Comparison of ENCODE assay signal across 9 cellular contexts in the genomic region with DNA sequence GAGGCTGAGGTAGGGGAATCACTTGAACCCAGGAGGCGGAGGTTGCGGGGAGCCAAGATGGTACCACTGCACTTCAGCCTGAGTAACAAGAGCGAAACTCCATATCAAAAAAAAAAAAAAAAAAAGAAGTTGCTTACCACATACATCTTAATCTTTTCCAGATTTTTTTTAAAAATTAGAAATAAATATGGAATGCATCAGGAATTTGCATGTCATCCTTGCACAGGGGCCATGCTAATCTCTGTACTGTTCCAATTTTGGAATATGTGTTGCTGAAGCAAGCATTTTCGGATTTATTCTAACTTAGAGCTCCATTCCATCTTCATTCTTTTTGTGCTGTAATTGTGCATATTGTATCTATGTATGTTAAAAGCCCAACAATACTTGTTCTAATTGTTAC.
"Had no signal": no experiment of that assay in that cellular context is flagged by ENCODE, and none has a peak within 500 bp of the region (broad histone marks: within the 10 kb centered on the region; RNA-seq: fewer than 3 reads in every experiment).

No MANE protein-coding gene starts in this region.

- H3K9ac ChIP-seq: GM23248 had no signal

- H2AFZ ChIP-seq: GM23248 had no signal

- ATAC-seq: HCT116, K562 had no signal

- H3K27ac ChIP-seq: GM23248 had no signal

- H3K4me1 ChIP-seq: HAP-1 had no signal

- FAIRE-seq: HTR-8/SVneo, K562 had no signal

- H3K4me3 ChIP-seq: GM23248, HAP-1, K562 had no signal

- H3K9me3 ChIP-seq: HAP-1 had no signal

- DNase-seq: GM23248, GOT3, H7, HFFc6, IMR-90 had no signal
